Comparison of ENCODE assay signal across 8 cellular contexts in the genomic region with DNA sequence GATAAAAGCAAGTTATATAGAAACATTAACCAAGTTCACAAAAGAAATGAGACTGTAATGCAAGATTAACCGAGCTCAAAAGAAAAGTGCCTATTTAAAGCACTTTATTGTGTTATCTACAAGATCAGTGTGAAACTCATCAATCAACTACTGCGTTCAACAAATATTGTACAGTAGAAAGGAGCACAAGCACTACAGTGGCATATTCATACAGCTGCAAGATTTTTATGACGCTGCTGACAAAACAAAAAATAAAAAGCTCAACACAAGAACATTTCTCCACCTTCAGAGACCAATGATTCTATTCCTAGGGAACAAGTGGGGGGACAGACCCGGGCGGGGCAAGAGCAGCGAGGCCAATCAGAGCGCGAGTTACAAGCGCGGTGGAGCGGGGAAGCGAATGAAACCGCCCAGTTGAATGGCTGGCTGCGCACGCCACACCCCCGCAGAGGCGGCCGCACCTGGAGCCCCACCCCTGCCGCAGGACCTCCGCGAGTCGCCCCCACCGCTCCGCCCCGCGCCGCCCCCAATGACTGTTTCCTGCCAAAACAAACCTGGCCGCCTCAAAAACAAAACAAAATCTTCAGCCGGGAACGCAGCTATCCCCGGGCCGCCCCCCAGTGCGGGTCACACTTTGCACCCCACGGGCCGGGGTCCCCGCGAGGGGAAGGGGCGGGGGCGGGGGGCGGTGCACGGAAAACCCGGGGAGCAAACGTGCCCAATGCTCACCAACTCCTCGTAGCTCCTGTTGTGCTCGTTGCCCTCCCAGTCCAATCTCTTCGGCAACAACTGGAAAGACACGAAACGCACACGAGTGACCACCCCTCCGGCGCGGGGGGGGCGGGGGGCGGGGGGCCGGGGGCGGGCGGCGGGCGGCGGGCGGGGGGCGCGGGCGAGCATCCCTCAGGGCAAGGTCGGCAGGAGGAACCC.
DNase-seq lines count a peak whose midpoint lies in the region; ATAC-seq lines count a peak whose summit lies in the region.

No MANE protein-coding gene starts in this region.

- peak; percentile 99 for DNase-seq in AG20443 (ENCODE audit: low spot score)
- DNase-seq in GM19238 (ENCODE audit: insufficient read length, low spot score), result peak; percentile 89
- DNase-seq in NCI-H446 treated with DMSO at 0.1 percent for 48 hours (lab: John Stamatoyannopoulos, UW), result peak; percentile 82
- DNase-seq in activated CD4-positive, CD25-positive, alpha-beta regulatory T cell treated with anti-CD3 and anti-CD28 coated beads, Interleukin-2, amount 50 U/mL, for 72 hours, result peak; percentile 97
- DNase-seq in cerebellar cortex (ENCODE audit: low spot score), result peak; percentile 96
- peak; percentile 95 for DNase-seq in islet precursor cell
- peak; percentile 91 to 92 for DNase-seq in stimulated activated CD4-positive, alpha-beta T cell treated with anti-CD3 and anti-CD28 coated beads, Interleukin-12 subunit alpha, Interleukin-12 subunit beta, amount 100 ng/mL, for 24 hours (ENCODE audit: low read depth in 2 of 2)

- peak; percentile 78 for ATAC-seq in HG03432 (IDR thresholded peaks at IDR 0.05; ENCODE audit: unreplicated experiment)

Comparison
In these comparisons a context has a peak if more than half of its experiments do, and no peak if none do; other contexts are left out.
1. Peak in every context shown above with its lines: DNase-seq and ATAC-seq.